In genomic region chr1:148522561-148523204, GRCh38 we compare ENCODE assay signal across 8 cellular contexts. TPM values are rescaled to one million over a fixed set of nuclear protein-coding genes. Genes with fewer than 3 reads are reported as not detected.
DNase-seq lines count a peak whose midpoint lies in the region; ATAC-seq and TF ChIP-seq lines count a peak whose summit lies in the region.
"Not testable (repeated sequence)": the region's sequence is repeated elsewhere in the genome, so short reads cannot be mapped to it uniquely, and the experiment has no call there.

No MANE protein-coding gene starts in this region.

- H3K4me3 Mint-ChIP-seq in activated T-helper 1 cell treated with anti-CD3 and anti-CD28 coated beads, Interleukin-12 subunit alpha, Interleukin-12 subunit beta, Interleukin-2, Interleukin-4 antibody, amounts not matched to agents 30 ng/mL and 10 ng/mL and 1 ng/mL, durations not matched to agents 14 hours and 24 hours and 36 hours, result peak overlapping the region; percentile 74
- peak overlapping the region; percentile 89 to 100 (median 97) for H3K4me3 Mint-ChIP-seq in naive thymus-derived CD8-positive, alpha-beta T cell

- H3K36me3 Mint-ChIP-seq in activated T-helper 1 cell treated with anti-CD3 and anti-CD28 coated beads, Interleukin-12 subunit alpha, Interleukin-12 subunit beta, Interleukin-2, Interleukin-4 antibody, amounts not matched to agents 30 ng/mL and 10 ng/mL and 1 ng/mL, durations not matched to agents 14 hours and 24 hours and 36 hours (ENCODE audit: low read depth); naive thymus-derived CD8-positive, alpha-beta T cell: not testable (repeated sequence)

- not testable (repeated sequence) for H3K36me3 ChIP-seq in fibroblast of lung (ENCODE audit: control insufficient read depth, insufficient read depth, low read length)

- H3K4me1 Mint-ChIP-seq in activated T-helper 1 cell treated with anti-CD3 and anti-CD28 coated beads, Interleukin-12 subunit alpha, Interleukin-12 subunit beta, Interleukin-2, Interleukin-4 antibody, amounts not matched to agents 30 ng/mL and 10 ng/mL and 1 ng/mL, durations not matched to agents 14 hours and 24 hours and 36 hours (ENCODE audit: low read depth), result not testable (repeated sequence)
- H3K4me1 Mint-ChIP-seq in naive thymus-derived CD8-positive, alpha-beta T cell, result peaks cover 3 to 12% (median 5%) of the 10 kb centered on the region in 4 donors

- POLR2A ChIA-PET in naive thymus-derived CD8-positive, alpha-beta T cell (lab: Charles Lee), result interaction anchor here (0.9 to 1.7 kb wide), 5 partner anchors 63 to 150 kb away, joined by 4 to 27 read pairs (median 4); no protein-coding TSS in a partner anchor

- not testable (repeated sequence) for TF ChIP-seq CTCF in fibroblast of lung (conservative IDR thresholded peaks at IDR 0.05 in 1 of 2, IDR thresholded peaks at IDR 0.05 in 1 of 2; ENCODE audit: low read depth in 1 of 2, low read length in 2 of 2)

- H3K79me2 ChIP-seq in fibroblast of lung (ENCODE audit: control insufficient read depth, insufficient read depth, low read length), result not testable (repeated sequence)

- in situ Hi-C loops in KBM-7 (cut with MboI; ENCODE audit: low pct_unique_long_range_greater_than_20kb, low sequenced_read_pairs), result not testable (repeated sequence)

- peak overlapping the region; percentile 35 for H3K4me2 ChIP-seq in fibroblast of lung (ENCODE audit: extremely low read depth, insufficient read depth, low read length)

- H3K4me3 ChIP-seq in fibroblast of lung (replicated peaks in 1 of 4; ENCODE audit: control extremely low read depth in 1 of 4, insufficient read depth in 1 of 4, low read depth in 3 of 4, low read length in 4 of 4), result peak overlapping the region in 3 of 4 experiments; percentile 14 to 65 (median 56)

- H3K27ac Mint-ChIP-seq in activated T-helper 1 cell treated with anti-CD3 and anti-CD28 coated beads, Interleukin-12 subunit alpha, Interleukin-12 subunit beta, Interleukin-2, Interleukin-4 antibody, amounts not matched to agents 30 ng/mL and 10 ng/mL and 1 ng/mL, durations not matched to agents 14 hours and 24 hours and 36 hours, result peak overlapping the region; percentile 96
- H3K27ac Mint-ChIP-seq in naive thymus-derived CD8-positive, alpha-beta T cell, result peak overlapping the region; percentile 97 to 100 (median 98)

- not testable (repeated sequence) for H4K20me1 ChIP-seq in fibroblast of lung (ENCODE audit: control insufficient read depth, extremely low read depth, insufficient read depth, low read length)

- not testable (repeated sequence) for H3K27ac ChIP-seq in fibroblast of lung (ENCODE audit: insufficient read depth, low read length)

- H3K4me1 ChIP-seq in fibroblast of lung (ENCODE audit: control insufficient read depth, extremely low read depth, insufficient read depth, low read length), result not testable (repeated sequence)

- not testable (repeated sequence) for H3K9me3 Mint-ChIP-seq in activated T-helper 1 cell treated with anti-CD3 and anti-CD28 coated beads, Interleukin-12 subunit alpha, Interleukin-12 subunit beta, Interleukin-2, Interleukin-4 antibody, amounts not matched to agents 30 ng/mL and 10 ng/mL and 1 ng/mL, durations not matched to agents 14 hours and 24 hours and 36 hours; naive thymus-derived CD8-positive, alpha-beta T cell

- H3K9ac ChIP-seq in fibroblast of lung (ENCODE audit: insufficient read depth, low read length), result not testable (repeated sequence)

- not testable (repeated sequence) for H3K27me3 Mint-ChIP-seq in activated T-helper 1 cell treated with anti-CD3 and anti-CD28 coated beads, Interleukin-12 subunit alpha, Interleukin-12 subunit beta, Interleukin-2, Interleukin-4 antibody, amounts not matched to agents 30 ng/mL and 10 ng/mL and 1 ng/mL, durations not matched to agents 14 hours and 24 hours and 36 hours (ENCODE audit: insufficient read depth); naive thymus-derived CD8-positive, alpha-beta T cell

- not testable (repeated sequence) for H3K9me3 ChIP-seq in fibroblast of lung (ENCODE audit: control insufficient read depth, insufficient read depth, low read depth, low read length)

- peak overlapping the region; percentile 33 for H2AFZ ChIP-seq in fibroblast of lung (ENCODE audit: low read length)

- ATAC-seq in GM21717 (IDR thresholded peaks at IDR 0.05; ENCODE audit: unreplicated experiment), result peak; percentile 80
- ATAC-seq in naive thymus-derived CD8-positive, alpha-beta T cell, result peak; percentile 70 to 75

- H3K27me3 ChIP-seq in fibroblast of lung (ENCODE audit: control insufficient read depth, insufficient read depth, low read length), result not testable (repeated sequence)

- DNase-seq in DMS53 treated with DMSO at 0.1 percent for 48 hours (lab: John Stamatoyannopoulos, UW; ENCODE audit: unreplicated experiment), result peak; percentile 83
- peak; percentile 98 for DNase-seq in KBM-7
- DNase-seq in RPMI8226, result peak; percentile 48
- peak; percentile 89 for DNase-seq in activated T-helper 1 cell treated with anti-CD3 and anti-CD28 coated beads, Interleukin-12 subunit alpha, Interleukin-12 subunit beta, Interleukin-2, Interleukin-4 antibody, amounts not matched to agents 30 ng/mL and 10 ng/mL and 1 ng/mL, durations not matched to agents 14 hours and 24 hours and 36 hours (ENCODE audit: low spot score)
- DNase-seq in fibroblast of lung (ENCODE audit: low read depth in 2 of 2), result peak; percentile 97 to 98
- peak; percentile 58 to 96 (median 88) for DNase-seq in naive thymus-derived CD8-positive, alpha-beta T cell
- peak; percentile 84 for DNase-seq in stimulated activated CD8-positive, alpha-beta memory T cell treated with anti-CD3 and anti-CD28 coated beads, Interleukin-7, amount 100 ng/mL, for 24 hours (ENCODE audit: low read depth)

- intact Hi-C loops in activated T-helper 1 cell treated with anti-CD3 and anti-CD28 coated beads, Interleukin-12 subunit alpha, Interleukin-12 subunit beta, Interleukin-2, Interleukin-4 antibody, amounts not matched to agents 30 ng/mL and 10 ng/mL and 1 ng/mL, durations not matched to agents 14 hours and 24 hours and 36 hours (cut with micrococcal nuclease), result loop anchor here (10.0 kb wide), 1 partner anchor 148 kb away; no protein-coding TSS in a partner anchor

RNA-seq across cellular contexts. Expression of gene PPIAL4G, which starts 39.6 kb away (rescaled TPM):
- 0.05 TPM in 1 of 2 replicates, not detected in the other for total RNA-seq in activated T-helper 1 cell treated with anti-CD3 and anti-CD28 coated beads, Interleukin-12 subunit alpha, Interleukin-12 subunit beta, Interleukin-2, Interleukin-4 antibody, amounts not matched to agents 30 ng/mL and 10 ng/mL and 1 ng/mL, durations not matched to agents 14 hours and 24 hours and 36 hours
- not detected in 2 replicates for total RNA-seq in fibroblast of lung
- not detected in 2 replicates for polyA plus RNA-seq in fibroblast of lung
- not detected in 2 replicates for polyA plus RNA-seq in fibroblast of lung (2012)
- not detected in 2 replicates for polyA minus RNA-seq in fibroblast of lung (ENCODE audit: low replicate concordance)
- 1 to 10 TPM; 2.6 to 3.0 TPM for total RNA-seq in naive thymus-derived CD8-positive, alpha-beta T cell
- polyA plus RNA-seq in naive thymus-derived CD8-positive, alpha-beta T cell, result under 1 TPM; 0.06 to 0.10 (median 0.08) TPM

Comparison
In these comparisons a context has a peak if more than half of its experiments do, and no peak if none do; other contexts are left out.
1. DNase-seq: peak in every context shown above with its lines; median percentile 98 in KBM-7; 98 in fibroblast of lung; 89 in activated T-helper 1 cell treated with anti-CD3 and anti-CD28 coated beads, Interleukin-12 subunit alpha, Interleukin-12 subunit beta, Interleukin-2, Interleukin-4 antibody, amounts not matched to agents 30 ng/mL and 10 ng/mL and 1 ng/mL, durations not matched to agents 14 hours and 24 hours and 36 hours; 88 in naive thymus-derived CD8-positive, alpha-beta T cell; 84 in stimulated activated CD8-positive, alpha-beta memory T cell treated with anti-CD3 and anti-CD28 coated beads, Interleukin-7, amount 100 ng/mL, for 24 hours; 83 in DMS53 treated with DMSO at 0.1 percent for 48 hours; 48 in RPMI8226.